In genomic region chr12:111368291-111368683, GRCh38 we compare ENCODE assay signal across 8 cellular contexts. TPM values are rescaled to one million over a fixed set of nuclear protein-coding genes. Genes with fewer than 3 reads are reported as not detected.
A peak's percentile ranks its signal among the peaks of the same experiment; 100 is the strongest.
DNase-seq lines count a peak whose midpoint lies in the region; ATAC-seq and TF ChIP-seq lines count a peak whose summit lies in the region.

No MANE protein-coding gene starts in this region.

- H3K9me3 Mint-ChIP-seq in activated T-cell treated with anti-CD3 and anti-CD28 coated beads, Interleukin-2, amount 50 U/mL, for 72 hours, result no peaks in the 10 kb centered on the region

- peak overlapping the region; percentile 83 to 93 (median 92) for H3K9ac ChIP-seq in skeletal muscle tissue (ENCODE audit: low read depth in 1 of 3, low read length in 3 of 3)

- no peak for TF ChIP-seq CTCF in right atrium auricular region (IDR thresholded peaks at IDR 0.05)

- peaks cover 0 to 34% of the 10 kb centered on the region in 2 donors for H3K4me1 ChIP-seq in right atrium auricular region
- H3K4me1 ChIP-seq in skeletal muscle tissue (ENCODE audit: control insufficient read depth in 3 of 3, insufficient read depth in 3 of 3, low read length in 3 of 3), result peaks cover 26 to 28% (median 27%) of the 10 kb centered on the region in 3 donors

- H3K27me3 ChIP-seq in right atrium auricular region, result no peaks in the 10 kb centered on the region
- H3K27me3 ChIP-seq in skeletal muscle tissue (ENCODE audit: control insufficient read depth in 3 of 3, insufficient read depth in 3 of 3, low read length in 3 of 3), result no peaks in the 10 kb centered on the region

- H3K36me3 ChIP-seq in right atrium auricular region (peaks cover under 1% of the 10 kb centered on the region), skeletal muscle tissue (ENCODE audit: control insufficient read depth in 3 of 3, insufficient read depth in 3 of 3, low read length in 3 of 3) (peaks cover 6 to 12% (median 9%) of the 10 kb centered on the region in 3 donors)

- H3K9me3 ChIP-seq in right atrium auricular region, result no peaks in the 10 kb centered on the region
- H3K9me3 ChIP-seq in skeletal muscle tissue (ENCODE audit: control insufficient read depth in 3 of 3, low read length in 3 of 3), result no peaks in the 10 kb centered on the region

- peak; percentile 7 to 18 for ATAC-seq in activated T-cell treated with anti-CD3 and anti-CD28 coated beads, Interleukin-2, amount 50 U/mL, for 72 hours (replicated peaks in 1 of 2)

- no peaks in the 10 kb centered on the region for H3K36me3 Mint-ChIP-seq in activated T-cell treated with anti-CD3 and anti-CD28 coated beads, Interleukin-2, amount 50 U/mL, for 72 hours (ENCODE audit: insufficient read depth in 2 of 2)

- peak overlapping the region; percentile 76 to 84 for H3K4me3 ChIP-seq in right atrium auricular region
- peak overlapping the region; percentile 75 to 93 (median 91) for H3K4me3 ChIP-seq in skeletal muscle tissue (ENCODE audit: low read length in 3 of 3)

- H3K27me3 Mint-ChIP-seq in activated T-cell treated with anti-CD3 and anti-CD28 coated beads, Interleukin-2, amount 50 U/mL, for 72 hours (ENCODE audit: low read depth), result no peaks in the 10 kb centered on the region

- DNase-seq in activated naive CD4-positive, alpha-beta T cell treated with Interleukin-2 at 50 U/mL for 16 hours, result peak; percentile 6
- no peak for DNase-seq in activated naive CD4-positive, alpha-beta T cell treated with anti-CD3 and anti-CD28 coated beads, Interleukin-2, amount 50 U/mL, for 16 hours
- no peak for DNase-seq in activated T-cell treated with anti-CD3 and anti-CD28 coated beads, Interleukin-2, amount 50 U/mL, for 72 hours
- no peak for DNase-seq in right atrium auricular region (ENCODE audit: low spot score)
- DNase-seq in stimulated activated CD4-positive, alpha-beta T cell treated with anti-CD3 and anti-CD28 coated beads, Interleukin-4, amount 100 ng/mL, for 24 hours, result no peak
- DNase-seq in amniotic stem cell (lab: John Stamatoyannopoulos, UW), result no peak
- no peak for DNase-seq in T1000 (lab: John Stamatoyannopoulos, UW)

- H3K27ac ChIP-seq in right atrium auricular region (peak overlapping the region; percentile 68 to 70), skeletal muscle tissue (ENCODE audit: low read depth, low read length) (peak overlapping the region; percentile 56)

- H3K4me1 Mint-ChIP-seq in activated T-cell treated with anti-CD3 and anti-CD28 coated beads, Interleukin-2, amount 50 U/mL, for 72 hours (ENCODE audit: low read depth), result peaks cover 19% of the 10 kb centered on the region

- H3K27ac Mint-ChIP-seq in activated T-cell treated with anti-CD3 and anti-CD28 coated beads, Interleukin-2, amount 50 U/mL, for 72 hours, result no peak overlapping the region

- H3K4me3 Mint-ChIP-seq in activated T-cell treated with anti-CD3 and anti-CD28 coated beads, Interleukin-2, amount 50 U/mL, for 72 hours, result peak overlapping the region; percentile 71 to 83

RNA-seq across cellular contexts. Expression of gene PHETA1, which starts 0.6 kb away (rescaled TPM):
- 1 to 10 TPM; 1.0 to 2.2 TPM for total RNA-seq in activated T-cell treated with anti-CD3 and anti-CD28 coated beads, Interleukin-2, amount 50 U/mL, for 72 hours
- total RNA-seq in right atrium auricular region (10 to 100 TPM; 11.5 to 13.4 TPM), skeletal muscle tissue (2.6 TPM)

RNA-seq across cellular contexts. Expression of gene SH2B3, which starts 37.4 kb away (rescaled TPM):
- 10 to 100 TPM; 33.3 to 37.4 TPM for total RNA-seq in activated T-cell treated with anti-CD3 and anti-CD28 coated beads, Interleukin-2, amount 50 U/mL, for 72 hours
- total RNA-seq in right atrium auricular region (10 to 100 TPM; 42.6 to 47.4 TPM), skeletal muscle tissue (7.8 TPM)
